ENCODE assay signal across 27 cellular contexts in the genomic region with DNA sequence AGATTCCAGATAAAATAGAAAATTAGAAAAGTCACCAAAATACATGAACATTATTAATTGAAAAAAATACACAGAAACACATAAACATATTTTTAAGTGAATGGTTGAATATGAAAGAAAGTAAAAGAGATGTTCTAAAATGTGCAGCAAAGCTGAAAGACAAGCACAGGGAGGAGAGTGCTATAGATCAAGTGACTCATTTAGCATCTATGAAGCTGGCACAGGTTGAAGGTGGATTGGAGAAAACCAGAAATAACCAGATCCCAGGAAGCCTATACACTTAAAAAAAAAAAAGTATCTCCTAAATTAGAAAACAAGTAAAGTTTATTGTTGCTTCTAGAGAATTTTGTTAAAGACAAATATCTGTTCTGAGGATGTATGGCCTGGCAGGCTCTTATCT.
"Had no signal": no experiment of that assay in that cellular context is flagged by ENCODE, and none has a peak within 500 bp of the region (broad histone marks: within the 10 kb centered on the region; RNA-seq: fewer than 3 reads in every experiment).

No MANE protein-coding gene starts in this region.

- H3K4me3 ChIP-seq: gastroesophageal sphincter, ovary, prostate gland, skin epidermis, uterus had no signal

- H3K27me3 ChIP-seq: gastroesophageal sphincter, neutrophil, ovary, uterus had no signal

- H3K36me3 ChIP-seq: gastroesophageal sphincter, neutrophil, ovary, prostate gland, uterus had no signal

- DNase-seq: activated CD4-positive, alpha-beta T cell treated with anti-CD3 and anti-CD28 coated beads for 1 hour; activated CD4-positive, alpha-beta T cell treated with anti-CD3 and anti-CD28 coated beads, Interleukin-2, amount 50 U/mL, for 1 hour; activated CD8-positive, alpha-beta memory T cell treated with anti-CD3 and anti-CD28 coated beads, Interleukin-2, amount 10 ng/mL, durations not matched to agents 7 days and 5 days; activated CD8-positive, alpha-beta T cell treated with anti-CD3 and anti-CD28 coated beads, Interleukin-2, amount 10 ng/mL, durations not matched to agents 7 days and 5 days; activated naive CD8-positive, alpha-beta T cell treated with anti-CD3 and anti-CD28 coated beads, Interleukin-2, amount 50 U/mL, for 24 hours; activated T-cell treated with anti-CD3 and anti-CD28 coated beads, Interleukin-2, amount 50 U/mL, for 48 hours; effector CD8-positive, alpha-beta T cell; erythroblast; head of caudate nucleus; hippocampal formation; kidney; left colon; naive B cell; nephron progenitor cell; ovary; retina; stimulated activated CD4-positive, alpha-beta T cell treated with anti-CD3 and anti-CD28 coated beads, Interleukin-4, amount 100 ng/mL, for 24 hours; stimulated activated naive CD8-positive, alpha-beta T cell treated with anti-CD3 and anti-CD28 coated beads, Interleukin-15, amount 100 ng/mL, for 72 hours; substantia nigra; T1000; uterus had no signal

- H3K9me3 ChIP-seq: gastroesophageal sphincter, neutrophil, ovary, prostate gland, uterus had no signal

- H3K27ac ChIP-seq: gastroesophageal sphincter, neutrophil, ovary, prostate gland, skin epidermis, uterus had no signal

- H3K4me1 ChIP-seq: gastroesophageal sphincter, prostate gland, uterus had no signal

- ATAC-seq: activated CD8-positive, alpha-beta memory T cell treated with anti-CD3 and anti-CD28 coated beads, Interleukin-2, amount 10 ng/mL, durations not matched to agents 7 days and 5 days; activated CD8-positive, alpha-beta T cell treated with anti-CD3 and anti-CD28 coated beads, Interleukin-2, amount 10 ng/mL, durations not matched to agents 7 days and 5 days; activated naive CD8-positive, alpha-beta T cell treated with anti-CD3 and anti-CD28 coated beads, Interleukin-2, amount 50 U/mL, for 24 hours; gastroesophageal sphincter; left colon; sciatic nerve; stimulated activated effector memory CD8-positive, alpha-beta T cell treated with anti-CD3 and anti-CD28 coated beads, Interleukin-12 subunit alpha, Interleukin-12 subunit beta, amount 100 ng/mL, for 72 hours; stimulated activated naive CD8-positive, alpha-beta T cell treated with anti-CD3 and anti-CD28 coated beads, Interleukin-15, amount 100 ng/mL, for 72 hours had no signal
